In the genomic region with DNA sequence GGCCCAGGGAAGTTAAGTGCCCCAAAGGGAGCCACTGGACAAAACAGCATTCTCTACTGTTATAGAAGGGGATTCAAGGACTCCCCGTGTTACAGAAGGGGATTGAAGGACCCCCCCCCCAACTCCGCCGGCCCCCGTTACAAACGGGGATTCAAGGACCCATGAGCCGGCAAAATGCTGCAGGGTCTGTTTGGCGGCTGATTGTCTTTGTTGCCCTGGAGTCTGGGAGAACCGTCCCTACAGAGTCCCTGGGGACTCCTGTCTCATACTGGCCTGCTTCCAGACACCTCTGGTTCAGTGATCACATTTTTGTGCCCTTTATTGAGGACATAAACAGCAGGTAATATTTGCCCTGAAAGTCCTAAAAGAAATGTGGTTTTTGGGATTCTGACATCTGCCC, we compare ENCODE assay signal across 1 cellular context.
TF ChIP-seq lines count a peak whose summit lies in the region.

No MANE protein-coding gene starts in this region.

TF ChIP-seq in GM23338, 12 proteins besides CTCF, POLR2A, EP300 and RAD21 (continued from another document):
- TF ChIP-seq, protein P1, sequence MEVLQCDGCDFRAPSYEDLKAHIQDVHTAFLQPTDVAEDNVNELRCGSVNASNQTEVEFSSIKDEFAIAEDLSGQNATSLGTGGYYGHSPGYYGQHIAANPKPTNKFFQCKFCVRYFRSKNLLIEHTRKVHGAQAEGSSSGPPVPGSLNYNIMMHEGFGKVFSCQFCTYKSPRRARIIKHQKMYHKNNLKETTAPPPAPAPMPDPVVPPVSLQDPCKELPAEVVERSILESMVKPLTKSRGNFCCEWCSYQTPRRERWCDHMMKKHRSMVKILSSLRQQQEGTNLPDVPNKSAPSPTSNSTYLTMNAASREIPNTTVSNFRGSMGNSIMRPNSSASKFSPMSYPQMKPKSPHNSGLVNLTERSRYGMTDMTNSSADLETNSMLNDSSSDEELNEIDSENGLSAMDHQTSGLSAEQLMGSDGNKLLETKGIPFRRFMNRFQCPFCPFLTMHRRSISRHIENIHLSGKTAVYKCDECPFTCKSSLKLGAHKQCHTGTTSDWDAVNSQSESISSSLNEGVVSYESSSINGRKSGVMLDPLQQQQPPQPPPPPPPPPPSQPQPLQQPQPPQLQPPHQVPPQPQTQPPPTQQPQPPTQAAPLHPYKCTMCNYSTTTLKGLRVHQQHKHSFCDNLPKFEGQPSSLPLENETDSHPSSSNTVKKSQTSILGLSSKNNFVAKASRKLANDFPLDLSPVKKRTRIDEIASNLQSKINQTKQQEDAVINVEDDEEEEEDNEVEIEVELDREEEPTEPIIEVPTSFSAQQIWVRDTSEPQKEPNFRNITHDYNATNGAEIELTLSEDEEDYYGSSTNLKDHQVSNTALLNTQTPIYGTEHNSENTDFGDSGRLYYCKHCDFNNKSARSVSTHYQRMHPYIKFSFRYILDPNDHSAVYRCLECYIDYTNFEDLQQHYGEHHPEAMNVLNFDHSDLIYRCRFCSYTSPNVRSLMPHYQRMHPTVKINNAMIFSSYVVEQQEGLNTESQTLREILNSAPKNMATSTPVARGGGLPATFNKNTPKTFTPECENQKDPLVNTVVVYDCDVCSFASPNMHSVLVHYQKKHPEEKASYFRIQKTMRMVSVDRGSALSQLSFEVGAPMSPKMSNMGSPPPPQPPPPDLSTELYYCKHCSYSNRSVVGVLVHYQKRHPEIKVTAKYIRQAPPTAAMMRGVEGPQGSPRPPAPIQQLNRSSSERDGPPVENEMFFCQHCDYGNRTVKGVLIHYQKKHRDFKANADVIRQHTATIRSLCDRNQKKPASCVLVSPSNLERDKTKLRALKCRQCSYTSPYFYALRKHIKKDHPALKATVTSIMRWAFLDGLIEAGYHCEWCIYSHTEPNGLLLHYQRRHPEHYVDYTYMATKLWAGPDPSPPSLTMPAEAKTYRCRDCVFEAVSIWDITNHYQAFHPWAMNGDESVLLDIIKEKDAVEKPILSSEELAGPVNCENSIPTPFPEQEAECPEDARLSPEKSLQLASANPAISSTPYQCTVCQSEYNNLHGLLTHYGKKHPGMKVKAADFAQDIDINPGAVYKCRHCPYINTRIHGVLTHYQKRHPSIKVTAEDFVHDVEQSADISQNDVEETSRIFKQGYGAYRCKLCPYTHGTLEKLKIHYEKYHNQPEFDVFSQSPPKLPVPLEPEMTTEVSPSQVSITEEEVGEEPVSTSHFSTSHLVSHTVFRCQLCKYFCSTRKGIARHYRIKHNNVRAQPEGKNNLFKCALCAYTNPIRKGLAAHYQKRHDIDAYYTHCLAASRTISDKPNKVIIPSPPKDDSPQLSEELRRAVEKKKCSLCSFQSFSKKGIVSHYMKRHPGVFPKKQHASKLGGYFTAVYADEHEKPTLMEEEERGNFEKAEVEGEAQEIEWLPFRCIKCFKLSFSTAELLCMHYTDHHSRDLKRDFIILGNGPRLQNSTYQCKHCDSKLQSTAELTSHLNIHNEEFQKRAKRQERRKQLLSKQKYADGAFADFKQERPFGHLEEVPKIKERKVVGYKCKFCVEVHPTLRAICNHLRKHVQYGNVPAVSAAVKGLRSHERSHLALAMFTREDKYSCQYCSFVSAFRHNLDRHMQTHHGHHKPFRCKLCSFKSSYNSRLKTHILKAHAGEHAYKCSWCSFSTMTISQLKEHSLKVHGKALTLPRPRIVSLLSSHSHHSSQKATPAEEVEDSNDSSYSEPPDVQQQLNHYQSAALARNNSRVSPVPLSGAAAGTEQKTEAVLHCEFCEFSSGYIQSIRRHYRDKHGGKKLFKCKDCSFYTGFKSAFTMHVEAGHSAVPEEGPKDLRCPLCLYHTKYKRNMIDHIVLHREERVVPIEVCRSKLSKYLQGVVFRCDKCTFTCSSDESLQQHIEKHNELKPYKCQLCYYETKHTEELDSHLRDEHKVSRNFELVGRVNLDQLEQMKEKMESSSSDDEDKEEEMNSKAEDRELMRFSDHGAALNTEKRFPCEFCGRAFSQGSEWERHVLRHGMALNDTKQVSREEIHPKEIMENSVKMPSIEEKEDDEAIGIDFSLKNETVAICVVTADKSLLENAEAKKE (CRISPR knock-in tag; IDR thresholded peaks at IDR 0.05), result no peak
- TF ChIP-seq STAT1 (IDR thresholded peaks at IDR 0.05; ENCODE audit: unreplicated experiment) (no peak), EZH2 (IDR thresholded peaks at IDR 0.05; ENCODE audit: low read depth, unreplicated experiment) (no peak), POLR2AphosphoS5 (IDR thresholded peaks at IDR 0.05; ENCODE audit: low read depth) (no peak)
- TF ChIP-seq, protein P2, sequence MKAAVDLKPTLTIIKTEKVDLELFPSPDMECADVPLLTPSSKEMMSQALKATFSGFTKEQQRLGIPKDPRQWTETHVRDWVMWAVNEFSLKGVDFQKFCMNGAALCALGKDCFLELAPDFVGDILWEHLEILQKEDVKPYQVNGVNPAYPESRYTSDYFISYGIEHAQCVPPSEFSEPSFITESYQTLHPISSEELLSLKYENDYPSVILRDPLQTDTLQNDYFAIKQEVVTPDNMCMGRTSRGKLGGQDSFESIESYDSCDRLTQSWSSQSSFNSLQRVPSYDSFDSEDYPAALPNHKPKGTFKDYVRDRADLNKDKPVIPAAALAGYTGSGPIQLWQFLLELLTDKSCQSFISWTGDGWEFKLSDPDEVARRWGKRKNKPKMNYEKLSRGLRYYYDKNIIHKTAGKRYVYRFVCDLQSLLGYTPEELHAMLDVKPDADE (IDR thresholded peaks at IDR 0.05), result no peak
- TF ChIP-seq, protein P3, sequence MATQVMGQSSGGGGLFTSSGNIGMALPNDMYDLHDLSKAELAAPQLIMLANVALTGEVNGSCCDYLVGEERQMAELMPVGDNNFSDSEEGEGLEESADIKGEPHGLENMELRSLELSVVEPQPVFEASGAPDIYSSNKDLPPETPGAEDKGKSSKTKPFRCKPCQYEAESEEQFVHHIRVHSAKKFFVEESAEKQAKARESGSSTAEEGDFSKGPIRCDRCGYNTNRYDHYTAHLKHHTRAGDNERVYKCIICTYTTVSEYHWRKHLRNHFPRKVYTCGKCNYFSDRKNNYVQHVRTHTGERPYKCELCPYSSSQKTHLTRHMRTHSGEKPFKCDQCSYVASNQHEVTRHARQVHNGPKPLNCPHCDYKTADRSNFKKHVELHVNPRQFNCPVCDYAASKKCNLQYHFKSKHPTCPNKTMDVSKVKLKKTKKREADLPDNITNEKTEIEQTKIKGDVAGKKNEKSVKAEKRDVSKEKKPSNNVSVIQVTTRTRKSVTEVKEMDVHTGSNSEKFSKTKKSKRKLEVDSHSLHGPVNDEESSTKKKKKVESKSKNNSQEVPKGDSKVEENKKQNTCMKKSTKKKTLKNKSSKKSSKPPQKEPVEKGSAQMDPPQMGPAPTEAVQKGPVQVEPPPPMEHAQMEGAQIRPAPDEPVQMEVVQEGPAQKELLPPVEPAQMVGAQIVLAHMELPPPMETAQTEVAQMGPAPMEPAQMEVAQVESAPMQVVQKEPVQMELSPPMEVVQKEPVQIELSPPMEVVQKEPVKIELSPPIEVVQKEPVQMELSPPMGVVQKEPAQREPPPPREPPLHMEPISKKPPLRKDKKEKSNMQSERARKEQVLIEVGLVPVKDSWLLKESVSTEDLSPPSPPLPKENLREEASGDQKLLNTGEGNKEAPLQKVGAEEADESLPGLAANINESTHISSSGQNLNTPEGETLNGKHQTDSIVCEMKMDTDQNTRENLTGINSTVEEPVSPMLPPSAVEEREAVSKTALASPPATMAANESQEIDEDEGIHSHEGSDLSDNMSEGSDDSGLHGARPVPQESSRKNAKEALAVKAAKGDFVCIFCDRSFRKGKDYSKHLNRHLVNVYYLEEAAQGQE (IDR thresholded peaks at IDR 0.05; ENCODE audit: unreplicated experiment), result no peak
